Comparison of ENCODE assay signal across 10 cellular contexts in genomic region chr6:85865665-85866372, GRCh38.
DNase-seq lines count a peak whose midpoint lies in the region; ATAC-seq, FAIRE-seq and TF ChIP-seq lines count a peak whose summit lies in the region.
"Had no signal": no experiment of that assay in that cellular context is flagged by ENCODE, and none has a peak within 500 bp of the region (broad histone marks: within the 10 kb centered on the region; RNA-seq: fewer than 3 reads in every experiment).

No MANE protein-coding gene starts in this region.

- peak overlapping the region; percentile 17; the same call in 1 of the 2 replicates for H2BK20ac ChIP-seq in IMR-90 (ENCODE audit: low read depth, low read length)

- no peak overlapping the region for H2BK15ac ChIP-seq in IMR-90 (ENCODE audit: low read depth, low read length)

- TF ChIP-seq POLR2A in IMR-90 (IDR thresholded peaks at IDR 0.05; ENCODE audit: low read depth, low read length) = no peak
- no peak for TF ChIP-seq POLR2A in K562 (conservative IDR thresholded peaks at IDR 0.05)

- H4K8ac ChIP-seq in IMR-90 (ENCODE audit: low read depth in 2 of 2, low read length in 2 of 2) = peak overlapping the region in 1 of 2 experiments; percentile 77; a peak in 3 of 4 replicates

- peak overlapping the region; percentile 75 for H2BK120ac ChIP-seq in IMR-90 (ENCODE audit: low read depth, low read length)

- BruUV-seq in IMR-90 (replicated peaks; lab: Mats Ljungman, UMichigan) = no TSS peak
- BruUV-seq in K562 (replicated peaks; lab: Mats Ljungman, UMichigan) = no TSS peak

- peak overlapping the region; percentile 90 for H3K9ac ChIP-seq in IMR-90 (ENCODE audit: low read depth, low read length)
- peak overlapping the region in 1 of 2 experiments; percentile 68; a peak in 1 of 4 replicates for H3K9ac ChIP-seq in K562 (ENCODE audit: insufficient read depth in 1 of 2, low read depth in 2 of 2, low read length in 2 of 2)

- DNase-seq in BE2C (no peak), IMR-90 (peak; percentile 71), K562 (ENCODE audit: extremely low read depth in 1 of 4, low spot score in 3 of 4) (peak in 1 of 4 experiments; percentile 4), lung (ENCODE audit: low spot score) (no peak), Ammon's horn (ENCODE audit: low spot score) (no peak)
- no peak for DNase-seq in stimulated activated CD4-positive, alpha-beta T cell treated with anti-CD3 and anti-CD28 coated beads, Interleukin-2, amount 100 ng/mL, for 24 hours

- ATAC-seq in GM19438 (IDR thresholded peaks at IDR 0.05; ENCODE audit: low read depth, unreplicated experiment) (peak; percentile 68), IMR-90 (ENCODE audit: low read depth) (peak; percentile 76), K562 (peak; percentile 57), lung (ENCODE audit: insufficient read depth, low FRiP score) (peak; percentile 31), GM18858 (IDR thresholded peaks at IDR 0.05; ENCODE audit: unreplicated experiment) (no peak)

- peak overlapping the region; percentile 100 for H3K4me2 ChIP-seq in IMR-90 (ENCODE audit: low read depth, low read length)
- peak overlapping the region; percentile 58 for H3K4me2 ChIP-seq in K562 (ENCODE audit: insufficient read depth, low read length)

- H3K4me1 ChIP-seq in BE2C (no peaks in the 10 kb centered on the region), IMR-90 (ENCODE audit: control insufficient read depth, insufficient read depth, low read length) (peaks cover 7% of the 10 kb centered on the region; the same call in 1 of the 2 replicates), K562 (replicated peaks in 1 of 2; ENCODE audit: control insufficient read depth in 2 of 2, insufficient read depth in 2 of 2, low read length in 2 of 2) (no peaks in the 10 kb centered on the region), lung (ENCODE audit: control insufficient read depth in 2 of 2, insufficient read depth in 2 of 2, low read length in 2 of 2) (peaks cover 0 to 4% of the 10 kb centered on the region in 2 donors)

- peak overlapping the region; percentile 81 for H4K5ac ChIP-seq in IMR-90 (ENCODE audit: low read depth, low read length)

- peak overlapping the region; percentile 95 for H3K18ac ChIP-seq in IMR-90 (ENCODE audit: low read depth, low read length)

- TF ChIP-seq CTCF in BE2C (IDR thresholded peaks at IDR 0.05; ENCODE audit: low read depth, low read length) (no peak), IMR-90 (conservative IDR thresholded peaks at IDR 0.05; ENCODE audit: low read depth, low read length) (no peak), K562 (IDR thresholded peaks at IDR 0.05 in 2 of 3, conservative IDR thresholded peaks at IDR 0.05 in 1 of 3; ENCODE audit: insufficient read depth in 2 of 3, low read depth in 1 of 3, low read length in 3 of 3) (no peak), lung (IDR thresholded peaks at IDR 0.05; ENCODE audit: control extremely low read depth, extremely low read depth) (no peak)

- H3K79me1 ChIP-seq in IMR-90 (ENCODE audit: low read depth in 1 of 2, low read length in 2 of 2) = no peaks in the 10 kb centered on the region

- no peak overlapping the region for H2AK5ac ChIP-seq in IMR-90 (ENCODE audit: low read depth, low read length)

- in situ Hi-C loops in IMR-90 (cut with MboI; ENCODE audit: low sequenced_read_pairs) = no loop called here
- in situ Hi-C loops in K562 (cut with MboI) = no loop called here

- 0% methylated on average over 2 of the region's 7 CpGs; no CpG with 5 or more reads in 1 of the 2 experiments for WGBS in IMR-90 (ENCODE audit: extremely low coverage in 2 of 2, insufficient read length in 1 of 2), 2 experiments
- WGBS in K562 (ENCODE audit: insufficient coverage, low coverage, missing lambda C conversion rate) = 1% methylated on average over 7 of the region's 7 CpGs
- WGBS in lung, 2 donors = 12 to 43% methylated on average over 7 of the region's 7 CpGs

- no peak overlapping the region for H3K56ac ChIP-seq in IMR-90 (ENCODE audit: extremely low read depth, insufficient read depth, low read length)

- TF ChIP-seq RAD21 in IMR-90 (IDR thresholded peaks at IDR 0.05; ENCODE audit: low read length) = no peak
- TF ChIP-seq RAD21 in K562 (CRISPR knock-in tag; conservative IDR thresholded peaks at IDR 0.05 in 1 of 2, IDR thresholded peaks at IDR 0.05 in 1 of 2) = no peak

- peak overlapping the region; percentile 31; the same call in 1 of the 2 replicates for H3K23ac ChIP-seq in IMR-90 (ENCODE audit: low read depth, low read length)

- POLR2A ChIA-PET in IMR-90 (lab: Charles Lee; ENCODE audit: unreplicated experiment) = no interaction called here
- POLR2A ChIA-PET in K562 (lab: Yijun Ruan, JAX) = interaction anchor here (0.8 kb wide), 1 partner anchor 11 kb away, joined by 3 read pairs; no protein-coding TSS in a partner anchor

- H3K36me3 ChIP-seq in BE2C (no peaks in the 10 kb centered on the region), IMR-90 (ENCODE audit: control insufficient read depth, insufficient read depth, low read length) (no peaks in the 10 kb centered on the region), K562 (ENCODE audit: control insufficient read depth, insufficient read depth, low read length) (no peaks in the 10 kb centered on the region), lung (ENCODE audit: control insufficient read depth in 2 of 2, insufficient read depth in 2 of 2, low read length in 2 of 2) (no peaks in the 10 kb centered on the region)

- no peak overlapping the region for H4K91ac ChIP-seq in IMR-90 (ENCODE audit: insufficient read depth, low read depth, low read length)

- H3K9me3 ChIP-seq in BE2C (no peaks in the 10 kb centered on the region), IMR-90 (ENCODE audit: control insufficient read depth, insufficient read depth, low read length) (no peaks in the 10 kb centered on the region), K562 (replicated peaks; ENCODE audit: control insufficient read depth, insufficient read depth, low read depth, low read length) (no peaks in the 10 kb centered on the region), lung (ENCODE audit: control insufficient read depth in 2 of 2, insufficient read depth in 1 of 2, low read length in 1 of 2) (no peaks in the 10 kb centered on the region)

- no peaks in the 10 kb centered on the region for H4K20me1 ChIP-seq in IMR-90 (ENCODE audit: insufficient read depth, low read length)
- no peaks in the 10 kb centered on the region for H4K20me1 ChIP-seq in K562 (replicated peaks; ENCODE audit: control insufficient read depth, insufficient read depth, low read length)

- H3K27ac ChIP-seq in IMR-90 (ENCODE audit: insufficient read depth, low read length) (peak overlapping the region; percentile 91), K562 (ENCODE audit: extremely low read depth, low read depth, low read length) (no peak overlapping the region), lung (ENCODE audit: low read depth in 1 of 2, low read length in 1 of 2) (no peak overlapping the region)
- H3K27ac ChIP-seq: HL-60 had no signal

- no peak overlapping the region for H2AK9ac ChIP-seq in IMR-90 (replicated peaks; ENCODE audit: low read depth, low read length, poor library complexity)

- no peak for FAIRE-seq in K562 (lab: Jason Lieb, UNC)
- FAIRE-seq: islet of Langerhans had no signal

- H3K9me1 ChIP-seq in IMR-90 (ENCODE audit: insufficient read depth, low read length) = no peaks in the 10 kb centered on the region
- H3K9me1 ChIP-seq in K562 (ENCODE audit: control insufficient read depth, insufficient read depth, low read length) = no peaks in the 10 kb centered on the region

- dilution Hi-C loops in IMR-90 (cut with HindIII; ENCODE audit: low sequenced_read_pairs, unreplicated experiment) = no loop called here

- H2AFZ ChIP-seq in IMR-90 (replicated peaks; ENCODE audit: low read length, poor library complexity) (peak overlapping the region; percentile 90), K562 (ENCODE audit: low read depth, low read length) (peak overlapping the region; percentile 64; the same call in 1 of the 2 replicates)

- H3K4ac ChIP-seq in IMR-90 (ENCODE audit: low read depth, low read length) = no peak overlapping the region

- no peak for TF ChIP-seq EP300 in K562 (IDR thresholded peaks at IDR 0.05; ENCODE audit: low read length)

- intact Hi-C loops in IMR-90 (cut with micrococcal nuclease) (loop anchor here (5.0 to 10.0 kb wide), 2 partner anchors 101 to 189 kb away; no protein-coding TSS in a partner anchor), K562 (cut with micrococcal nuclease) (no loop called here)

- CTCF ChIA-PET in IMR-90 (lab: Yijun Ruan, JAX) (no interaction called here), K562 (lab: Yijun Ruan, JAX; ENCODE audit: low intra/inter-chr PET ratio) (no interaction called here)

- peak overlapping the region; percentile 4 for H3K4me3 ChIP-seq in BE2C (ENCODE audit: low read depth, low read length)
- peak overlapping the region; percentile 58 for H3K4me3 ChIP-seq in IMR-90 (ENCODE audit: insufficient read depth, low read depth, low read length)
- peak overlapping the region; percentile 0; the same call in 1 of the 2 replicates for H3K4me3 ChIP-seq in K562
- peak overlapping the region; percentile 10 for H3K4me3 ChIP-seq in lung

- no peak overlapping the region for H2BK5ac ChIP-seq in IMR-90 (ENCODE audit: low read depth, low read length, poor library complexity, severe bottlenecking)

- no peaks in the 10 kb centered on the region for H3K79me2 ChIP-seq in K562 (ENCODE audit: control insufficient read depth, insufficient read depth, low read length)

- peak overlapping the region; percentile 71; the same call in 1 of the 2 replicates for H3K14ac ChIP-seq in IMR-90 (replicated peaks; ENCODE audit: low read depth, low read length)

- H3K27me3 ChIP-seq in BE2C (no peaks in the 10 kb centered on the region), IMR-90 (ENCODE audit: control insufficient read depth, insufficient read depth, low read length) (no peaks in the 10 kb centered on the region), K562 (ENCODE audit: control insufficient read depth in 2 of 2, insufficient read depth in 2 of 2, low read length in 2 of 2) (0 out of 5 replicates have a peak, but pooled peaks cover 0 to 4% of the 10 kb centered on the region in 2 experiments), lung (ENCODE audit: control insufficient read depth, insufficient read depth) (no peaks in the 10 kb centered on the region)

TF ChIP-seq in IMR-90, 13 proteins besides CTCF, POLR2A, EP300 and RAD21 (continues in another document):
- no peak for TF ChIP-seq FOS (IDR thresholded peaks at IDR 0.05; ENCODE audit: low read depth, low read length)
- no peak for TF ChIP-seq MAFK (IDR thresholded peaks at IDR 0.05; ENCODE audit: low read depth, low read length)
- TF ChIP-seq CHD1 (IDR thresholded peaks at IDR 0.05; ENCODE audit: low read depth, low read length) = no peak
- TF ChIP-seq BHLHE40 (IDR thresholded peaks at IDR 0.05; ENCODE audit: low read depth, low read length) = no peak
- TF ChIP-seq NFE2L2 (IDR thresholded peaks at IDR 0.05; ENCODE audit: low read depth, low read length) = no peak

TF ChIP-seq in K562, 482 proteins besides CTCF, POLR2A, EP300 and RAD21 (continues in another document):
- no peak for TF ChIP-seq KDM2B (CRISPR knock-in tag; IDR thresholded peaks at IDR 0.05)

Comparison
In these comparisons a context has a peak if more than half of its experiments do, and no peak if none do; other contexts are left out.
1. H3K4me3 ChIP-seq: peak in every context shown above with its lines; median percentile 58 in IMR-90; 10 in lung; 4 in BE2C; 0 in K562.